ENCODE assay signal across 24 cellular contexts in genomic region chr1:5371270-5371669, GRCh38.
"Had no signal": no experiment of that assay in that cellular context is flagged by ENCODE, and none has a peak within 500 bp of the region (broad histone marks: within the 10 kb centered on the region; RNA-seq: fewer than 3 reads in every experiment).

No MANE protein-coding gene starts in this region.

- H3K27me3 ChIP-seq: brain microvascular endothelial cell had no signal

- H3K4me3 ChIP-seq: coronary artery, dorsolateral prefrontal cortex had no signal

- DNase-seq: activated CD4-positive, alpha-beta T cell treated with anti-CD3 and anti-CD28 coated beads for 4 hours; activated CD4-positive, alpha-beta T cell treated with anti-CD3 and anti-CD28 coated beads, Interleukin-2, amount 50 U/mL, for 1 hour; activated CD4-positive, alpha-beta T cell treated with anti-CD3 and anti-CD28 coated beads, Interleukin-2, amount 50 U/mL, for 48 hours; activated CD4-positive, CD25-positive, alpha-beta regulatory T cell; activated CD4-positive, CD25-positive, alpha-beta regulatory T cell treated with anti-CD3 and anti-CD28 coated beads, Interleukin-2, amount 50 U/mL, for 72 hours; activated CD8-positive, alpha-beta memory T cell treated with anti-CD3 and anti-CD28 coated beads, Interleukin-2, amount 50 U/mL, for 48 hours; activated naive CD4-positive, alpha-beta T cell treated with anti-CD3 and anti-CD28 coated beads, Interleukin-2, amount 50 U/mL, for 16 hours; activated T-cell treated with anti-CD3 and anti-CD28 coated beads for 4 hours; activated T-cell treated with anti-CD3 and anti-CD28 coated beads, Interleukin-2, amount 50 U/mL, for 24 hours; activated T-cell treated with anti-CD3 and anti-CD28 coated beads, Interleukin-2, amount 50 U/mL, for 72 hours; amniotic stem cell; anterior cingulate cortex; brain microvascular endothelial cell; dorsolateral prefrontal cortex; effector memory CD4-positive, alpha-beta T cell; endodermal cell; foreskin fibroblast; head of caudate nucleus had no signal

- ATAC-seq: activated T-cell treated with anti-CD3 and anti-CD28 coated beads, Interleukin-2, amount 50 U/mL, for 72 hours; esophagus mucosa; SK-N-SH treated with all-trans-retinoic acid at 6 μM for 48 hours had no signal

- H3K27ac ChIP-seq: brain microvascular endothelial cell, coronary artery, dorsolateral prefrontal cortex had no signal

- H3K27me3 Mint-ChIP-seq: activated naive CD8-positive, alpha-beta T cell; activated T-cell treated with anti-CD3 and anti-CD28 coated beads, Interleukin-2, amount 50 U/mL, for 24 hours; dendritic cell treated with granulocyte-macrophage colony-stimulating factor and Interleukin-4, amounts not matched to agents 40 ng/mL and 50 ng/mL, for 4 days had no signal

- H3K36me3 ChIP-seq: brain microvascular endothelial cell had no signal

- H3K4me3 Mint-ChIP-seq: activated naive CD8-positive, alpha-beta T cell; activated T-cell treated with anti-CD3 and anti-CD28 coated beads, Interleukin-2, amount 50 U/mL, for 24 hours; activated T-cell treated with anti-CD3 and anti-CD28 coated beads, Interleukin-2, amount 50 U/mL, for 72 hours; central memory CD8-positive, alpha-beta T cell; dendritic cell treated with granulocyte-macrophage colony-stimulating factor and Interleukin-4, amounts not matched to agents 40 ng/mL and 50 ng/mL, for 4 days; endodermal cell had no signal

- H3K27ac Mint-ChIP-seq: activated naive CD8-positive, alpha-beta T cell; activated T-cell treated with anti-CD3 and anti-CD28 coated beads, Interleukin-2, amount 50 U/mL, for 24 hours; activated T-cell treated with anti-CD3 and anti-CD28 coated beads, Interleukin-2, amount 50 U/mL, for 72 hours; dendritic cell treated with granulocyte-macrophage colony-stimulating factor and Interleukin-4, amounts not matched to agents 40 ng/mL and 50 ng/mL, for 4 days; endodermal cell had no signal
